28 cellular contexts compared by ENCODE assay signal in the genomic region with DNA sequence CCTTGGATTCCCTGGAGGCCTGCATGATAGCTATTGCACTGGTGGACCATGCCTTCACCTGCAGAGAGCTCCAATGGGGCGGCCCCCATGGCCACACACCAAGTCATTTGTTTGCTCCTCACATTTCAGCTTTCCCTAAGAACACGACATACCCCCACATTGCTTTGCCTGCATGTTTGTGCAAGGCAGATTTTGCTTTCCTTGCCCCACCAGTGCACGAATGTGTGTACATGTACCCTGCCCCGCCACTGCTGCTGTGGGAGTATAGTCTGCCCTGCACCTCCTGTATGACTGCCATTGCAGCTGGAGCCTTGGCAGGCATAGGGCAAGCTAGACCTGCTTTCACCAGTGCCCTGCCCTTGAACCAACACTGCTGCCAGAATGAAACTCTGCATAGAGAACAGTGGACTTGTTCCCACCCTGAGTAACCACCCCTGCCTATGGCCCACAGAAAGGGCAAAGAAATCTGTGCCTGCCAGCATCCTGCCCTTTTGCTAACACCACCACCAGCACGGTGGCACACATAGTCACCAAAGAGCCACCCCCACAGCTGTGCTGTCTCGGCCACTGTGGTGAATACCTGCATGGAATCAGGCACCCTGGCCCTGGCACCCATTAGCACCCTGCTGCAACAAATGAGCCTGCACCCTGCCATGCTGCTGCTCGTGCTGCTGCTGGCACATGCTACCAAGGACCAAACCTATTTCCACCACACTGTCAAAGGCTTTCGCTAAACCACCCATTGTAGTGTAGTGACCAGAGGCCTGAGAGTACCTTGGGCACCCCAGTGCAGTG.
"Had no signal": no experiment of that assay in that cellular context is flagged by ENCODE, and none has a peak within 500 bp of the region (broad histone marks: within the 10 kb centered on the region; RNA-seq: fewer than 3 reads in every experiment).

No MANE protein-coding gene starts in this region.

- FAIRE-seq: astrocyte had no signal

- H3K27me3 ChIP-seq: MG63, SJSA1 had no signal

- H3K27ac Mint-ChIP-seq: activated CD8-positive, alpha-beta T cell treated with anti-CD3 and anti-CD28 coated beads, Interleukin-2, amount 10 ng/mL, durations not matched to agents 7 days and 5 days; activated naive CD4-positive, alpha-beta T cell treated with anti-CD3 and anti-CD28 coated beads for 36 hours; activated naive CD8-positive, alpha-beta T cell; activated T-cell treated with anti-CD3 and anti-CD28 coated beads, Interleukin-2, amount 50 U/mL, for 24 hours; activated T-helper 1 cell treated with anti-CD3 and anti-CD28 coated beads, Interleukin-12 subunit alpha, Interleukin-12 subunit beta, Interleukin-2, Interleukin-4 antibody, amounts not matched to agents 30 ng/mL and 10 ng/mL and 1 ng/mL, durations not matched to agents 14 hours and 24 hours and 36 hours; brain; WTC11 had no signal

- H3K36me3 ChIP-seq: MG63, SJSA1 had no signal

- H3K4me1 Mint-ChIP-seq: brain, WTC11 had no signal

- H3K27ac ChIP-seq: SJSA1 had no signal

- H3K27me3 Mint-ChIP-seq: activated naive CD8-positive, alpha-beta T cell; activated T-cell treated with anti-CD3 and anti-CD28 coated beads, Interleukin-2, amount 50 U/mL, for 24 hours had no signal

- ATAC-seq: activated CD8-positive, alpha-beta T cell treated with anti-CD3 and anti-CD28 coated beads, Interleukin-2, amount 10 ng/mL, durations not matched to agents 7 days and 5 days; SK-N-SH treated with all-trans-retinoic acid at 6 μM for 48 hours; WTC11 had no signal

- DNase-seq: activated CD4-positive, alpha-beta T cell treated with anti-CD3 and anti-CD28 coated beads for 48 hours; activated CD4-positive, alpha-beta T cell treated with anti-CD3 and anti-CD28 coated beads, Interleukin-2, amount 50 U/mL, for 4 hours; activated CD4-positive, CD25-positive, alpha-beta regulatory T cell treated with anti-CD3 and anti-CD28 coated beads, Interleukin-2, amount 50 U/mL, for 72 hours; activated CD8-positive, alpha-beta T cell treated with anti-CD3 and anti-CD28 coated beads, Interleukin-2, amount 10 ng/mL, durations not matched to agents 7 days and 5 days; activated gamma-delta T cell; activated naive CD4-positive, alpha-beta T cell treated with anti-CD3 and anti-CD28 coated beads for 36 hours; activated T-cell treated with anti-CD3 and anti-CD28 coated beads, Interleukin-2, amount 50 U/mL, for 24 hours; amygdala; MG63; MV-4-11; NCI-H1092 treated with DMSO at 0.1 percent for 48 hours; NCI-H1417 treated with DMSO at 0.1 percent for 48 hours; NCI-H1694; NCI-H2029; NCI-H2107; NCI-H2171 treated with DMSO at 0.1 percent for 48 hours; NCI-H226; NCI-H526; NCI-H82; SHP77; SW 1271 had no signal

- H3K9me3 ChIP-seq: MG63, SJSA1 had no signal

- H3K4me3 ChIP-seq: MG63, SJSA1 had no signal

- H3K4me1 ChIP-seq: SJSA1 had no signal

- H3K4me3 Mint-ChIP-seq: activated CD8-positive, alpha-beta T cell treated with anti-CD3 and anti-CD28 coated beads, Interleukin-2, amount 10 ng/mL, durations not matched to agents 7 days and 5 days; activated naive CD4-positive, alpha-beta T cell treated with anti-CD3 and anti-CD28 coated beads for 36 hours; activated naive CD8-positive, alpha-beta T cell; activated T-cell treated with anti-CD3 and anti-CD28 coated beads, Interleukin-2, amount 50 U/mL, for 24 hours; activated T-helper 1 cell treated with anti-CD3 and anti-CD28 coated beads, Interleukin-12 subunit alpha, Interleukin-12 subunit beta, Interleukin-2, Interleukin-4 antibody, amounts not matched to agents 30 ng/mL and 10 ng/mL and 1 ng/mL, durations not matched to agents 14 hours and 24 hours and 36 hours; WTC11 had no signal
